In the genomic region with DNA sequence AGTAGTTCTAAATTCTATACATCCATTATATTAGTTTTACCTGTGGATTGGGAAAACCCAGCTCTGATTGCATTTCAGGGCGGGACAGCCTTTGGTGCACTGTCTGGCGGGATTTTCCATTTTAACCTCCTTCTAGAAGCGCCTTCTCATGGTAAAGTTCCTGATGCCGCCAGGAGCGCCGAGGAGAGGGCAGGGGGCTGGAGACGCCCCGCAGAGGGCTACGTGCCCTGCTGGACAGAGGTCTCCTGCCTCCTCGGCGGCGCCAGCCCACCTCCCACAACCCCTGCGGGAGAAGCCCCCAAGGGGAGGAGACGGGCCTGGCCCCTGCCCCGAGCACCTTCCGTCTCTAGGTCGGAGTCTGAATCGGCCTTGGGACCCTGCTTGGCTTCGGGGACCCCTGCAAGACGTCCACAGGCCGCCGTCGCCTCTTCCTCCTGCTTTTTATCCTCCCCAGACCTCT, we compare ENCODE assay signal across 8 cellular contexts. TPM values are rescaled to one million over a fixed set of nuclear protein-coding genes. Genes with fewer than 3 reads are reported as not detected.
DNase-seq lines count a peak whose midpoint lies in the region; ATAC-seq and TF ChIP-seq lines count a peak whose summit lies in the region.

No MANE protein-coding gene starts in this region.

- peak overlapping the region; percentile 87 for H3K4me3 Mint-ChIP-seq in GM23338

- peak overlapping the region; percentile 87; the same call in 1 of the 2 replicates for H3K27ac Mint-ChIP-seq in GM23338

- H3K4me2 ChIP-seq in GM23338 (peak overlapping the region; percentile 91), smooth muscle cell (peak overlapping the region; percentile 89)

- peak; percentile 15 for ATAC-seq in GM23338
- peak; percentile 2; the same call in 2 of the 3 replicates for ATAC-seq in RWPE2 (ENCODE audit: low read depth)

- no peaks in the 10 kb centered on the region for H4K20me1 ChIP-seq in GM23338 (replicated peaks; ENCODE audit: insufficient read depth)
- no peaks in the 10 kb centered on the region for H4K20me1 ChIP-seq in smooth muscle cell (ENCODE audit: low read depth)

- H2AFZ ChIP-seq in GM23338: peak overlapping the region; percentile 94; the same call in 1 of the 2 replicates
- H2AFZ ChIP-seq in smooth muscle cell (ENCODE audit: low read depth): peak overlapping the region; percentile 44

- H3K9me3 ChIP-seq in RWPE2 (ENCODE audit: severe bottlenecking): no peaks in the 10 kb centered on the region
- H3K9me3 ChIP-seq in smooth muscle cell (replicated peaks; ENCODE audit: low read depth): no peaks in the 10 kb centered on the region

- peak overlapping the region; percentile 74 for H3K9ac ChIP-seq in smooth muscle cell (ENCODE audit: low read depth)

- peak; percentile 38 for DNase-seq in GM23338 (ENCODE audit: low spot score)
- DNase-seq in RWPE2 (ENCODE audit: low spot score): no peak
- no peak for DNase-seq in fibroblast of pulmonary artery (ENCODE audit: low read depth)
- no peak for DNase-seq in smooth muscle cell (lab: John Stamatoyannopoulos, UW; ENCODE audit: unreplicated experiment)
- DNase-seq in KG1 (lab: John Stamatoyannopoulos, UW): no peak
- no peak for DNase-seq in RKO (ENCODE audit: low spot score)
- DNase-seq in NCI-H774 (lab: John Stamatoyannopoulos, UW): no peak
- DNase-seq in SW480 (ENCODE audit: low spot score): no peak

- H3K9me3 Mint-ChIP-seq in GM23338: no peaks in the 10 kb centered on the region

- TF ChIP-seq CTCF in GM23338 (conservative IDR thresholded peaks at IDR 0.05; ENCODE audit: low read depth in 2 of 2) (no peak), RWPE2 (IDR thresholded peaks at IDR 0.05; ENCODE audit: poor library complexity, severe bottlenecking) (no peak), fibroblast of pulmonary artery (IDR thresholded peaks at IDR 0.05; ENCODE audit: low read length, missing control alignments) (no peak), smooth muscle cell (IDR thresholded peaks at IDR 0.05; ENCODE audit: borderline replicate concordance, insufficient read depth, poor library complexity, severe bottlenecking) (no peak)

- H3F3A ChIP-seq in GM23338 (replicated peaks; ENCODE audit: low read depth) (no peaks in the 10 kb centered on the region), smooth muscle cell (ENCODE audit: low read depth) (peaks cover 5% of the 10 kb centered on the region)

- H3K4me1 Mint-ChIP-seq in GM23338: peaks cover 43% of the 10 kb centered on the region

- H3K4me3 ChIP-seq in GM23338: peak overlapping the region; percentile 78
- H3K4me3 ChIP-seq in RWPE2 (ENCODE audit: severe bottlenecking): peak overlapping the region; percentile 35
- peak overlapping the region; percentile 59 for H3K4me3 ChIP-seq in fibroblast of pulmonary artery (replicated peaks; ENCODE audit: low read depth, low read length)
- peak overlapping the region; percentile 51 for H3K4me3 ChIP-seq in smooth muscle cell

- no peaks in the 10 kb centered on the region for H3K9me2 ChIP-seq in GM23338 (ENCODE audit: insufficient read depth)

- no peaks in the 10 kb centered on the region for H3K27me3 ChIP-seq in GM23338 (ENCODE audit: insufficient read depth)
- H3K27me3 ChIP-seq in RWPE2 (ENCODE audit: insufficient read depth, poor library complexity, severe bottlenecking): no peaks in the 10 kb centered on the region
- no peaks in the 10 kb centered on the region for H3K27me3 ChIP-seq in smooth muscle cell (ENCODE audit: low read depth)

- H3K79me2 ChIP-seq in GM23338 (replicated peaks; ENCODE audit: insufficient read depth) (no peaks in the 10 kb centered on the region), smooth muscle cell (ENCODE audit: low read depth) (no peaks in the 10 kb centered on the region)

- no peaks in the 10 kb centered on the region for H3K36me3 Mint-ChIP-seq in GM23338 (ENCODE audit: low read depth)

- 5% methylated on average over 15 of the region's 23 CpGs for WGBS in smooth muscle cell (ENCODE audit: low lambda C conversion rate)

- H3K4me1 ChIP-seq in GM23338 (ENCODE audit: insufficient read depth): peaks cover 18% of the 10 kb centered on the region
- H3K4me1 ChIP-seq in RWPE2 (ENCODE audit: insufficient read depth, poor library complexity, severe bottlenecking): peaks cover 6% of the 10 kb centered on the region
- peaks cover 19% of the 10 kb centered on the region for H3K4me1 ChIP-seq in smooth muscle cell (ENCODE audit: low read depth)

- H3K36me3 ChIP-seq in GM23338 (ENCODE audit: insufficient read depth) (no peaks in the 10 kb centered on the region), RWPE2 (ENCODE audit: low read depth) (no peaks in the 10 kb centered on the region), smooth muscle cell (ENCODE audit: low read depth) (no peaks in the 10 kb centered on the region)

- H3K27me3 Mint-ChIP-seq in GM23338 (ENCODE audit: insufficient read depth, low read depth, poor library complexity): peaks cover 25% of the 10 kb centered on the region

- H3K27ac ChIP-seq in GM23338 (ENCODE audit: low read depth) (no peak overlapping the region), RWPE2 (ENCODE audit: poor library complexity, severe bottlenecking) (peak overlapping the region; percentile 41), smooth muscle cell (ENCODE audit: low read depth) (peak overlapping the region; percentile 62)

TF ChIP-seq in GM23338, 12 proteins besides CTCF, POLR2A, EP300 and RAD21:
- no peak for TF ChIP-seq ZNF114 (CRISPR knock-in tag; IDR thresholded peaks at IDR 0.05)
- no peak for TF ChIP-seq CREB1 (CRISPR knock-in tag; IDR thresholded peaks at IDR 0.05; ENCODE audit: low read depth)
- no peak for TF ChIP-seq STAT1 (IDR thresholded peaks at IDR 0.05; ENCODE audit: unreplicated experiment)
- TF ChIP-seq, protein P1, sequence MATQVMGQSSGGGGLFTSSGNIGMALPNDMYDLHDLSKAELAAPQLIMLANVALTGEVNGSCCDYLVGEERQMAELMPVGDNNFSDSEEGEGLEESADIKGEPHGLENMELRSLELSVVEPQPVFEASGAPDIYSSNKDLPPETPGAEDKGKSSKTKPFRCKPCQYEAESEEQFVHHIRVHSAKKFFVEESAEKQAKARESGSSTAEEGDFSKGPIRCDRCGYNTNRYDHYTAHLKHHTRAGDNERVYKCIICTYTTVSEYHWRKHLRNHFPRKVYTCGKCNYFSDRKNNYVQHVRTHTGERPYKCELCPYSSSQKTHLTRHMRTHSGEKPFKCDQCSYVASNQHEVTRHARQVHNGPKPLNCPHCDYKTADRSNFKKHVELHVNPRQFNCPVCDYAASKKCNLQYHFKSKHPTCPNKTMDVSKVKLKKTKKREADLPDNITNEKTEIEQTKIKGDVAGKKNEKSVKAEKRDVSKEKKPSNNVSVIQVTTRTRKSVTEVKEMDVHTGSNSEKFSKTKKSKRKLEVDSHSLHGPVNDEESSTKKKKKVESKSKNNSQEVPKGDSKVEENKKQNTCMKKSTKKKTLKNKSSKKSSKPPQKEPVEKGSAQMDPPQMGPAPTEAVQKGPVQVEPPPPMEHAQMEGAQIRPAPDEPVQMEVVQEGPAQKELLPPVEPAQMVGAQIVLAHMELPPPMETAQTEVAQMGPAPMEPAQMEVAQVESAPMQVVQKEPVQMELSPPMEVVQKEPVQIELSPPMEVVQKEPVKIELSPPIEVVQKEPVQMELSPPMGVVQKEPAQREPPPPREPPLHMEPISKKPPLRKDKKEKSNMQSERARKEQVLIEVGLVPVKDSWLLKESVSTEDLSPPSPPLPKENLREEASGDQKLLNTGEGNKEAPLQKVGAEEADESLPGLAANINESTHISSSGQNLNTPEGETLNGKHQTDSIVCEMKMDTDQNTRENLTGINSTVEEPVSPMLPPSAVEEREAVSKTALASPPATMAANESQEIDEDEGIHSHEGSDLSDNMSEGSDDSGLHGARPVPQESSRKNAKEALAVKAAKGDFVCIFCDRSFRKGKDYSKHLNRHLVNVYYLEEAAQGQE (IDR thresholded peaks at IDR 0.05; ENCODE audit: unreplicated experiment): peak; percentile 51
- TF ChIP-seq EZH2phosphoT487 (IDR thresholded peaks at IDR 0.05; ENCODE audit: unreplicated experiment): no peak
- no peak for TF ChIP-seq JUNB (IDR thresholded peaks at IDR 0.05; ENCODE audit: unreplicated experiment)
- no peak for TF ChIP-seq ETS1 (IDR thresholded peaks at IDR 0.05)

RNA-seq across cellular contexts. Expression of gene P2RX6, which starts 1.2 kb away (rescaled TPM):
- total RNA-seq in GM23338 (2014; rRNA removed; shearing (Covaris generic)): not detected in 2 replicates
- not detected in 2 replicates for polyA plus RNA-seq in GM23338 (2016; fragmentation: Nextera tagmentation; extraction: Ambion mirVana)
- 0.13 and 0.45 TPM in 2 replicates for total RNA-seq in smooth muscle cell
- 0.89 and 1.2 TPM in 2 replicates for polyA plus RNA-seq in smooth muscle cell

RNA-seq across cellular contexts. Expression of gene THAP7, which starts 11.9 kb away (rescaled TPM):
- 25.9 and 38.8 TPM in 2 replicates for total RNA-seq in GM23338 (2014; rRNA removed; shearing (Covaris generic))
- polyA plus RNA-seq in GM23338 (2016; fragmentation: Nextera tagmentation; extraction: Ambion mirVana) (20.4 and 21.8 TPM in 2 replicates), smooth muscle cell (26.8 and 38.6 TPM in 2 replicates)
- total RNA-seq in smooth muscle cell: 16.6 and 28.0 TPM in 2 replicates

RNA-seq across cellular contexts. Expression of gene SLC7A4, which starts 18.6 kb away (rescaled TPM):
- total RNA-seq in GM23338 (2014; rRNA removed; shearing (Covaris generic)): 0.07 and 0.16 TPM in 2 replicates
- 0.09 and 0.44 TPM in 2 replicates for polyA plus RNA-seq in GM23338 (2016; fragmentation: Nextera tagmentation; extraction: Ambion mirVana)
- 0.09 and 1.5 TPM in 2 replicates for total RNA-seq in smooth muscle cell
- 0.30 and 1.7 TPM in 2 replicates for polyA plus RNA-seq in smooth muscle cell

RNA-seq across cellular contexts. Expression of gene LZTR1, which starts 31.7 kb away (rescaled TPM):
- total RNA-seq in GM23338 (2014; rRNA removed; shearing (Covaris generic)): 39.9 and 41.1 TPM in 2 replicates
- polyA plus RNA-seq in GM23338 (2016; fragmentation: Nextera tagmentation; extraction: Ambion mirVana) (7.7 and 9.2 TPM in 2 replicates), smooth muscle cell (43.9 and 49.7 TPM in 2 replicates)
- 28.1 and 34.2 TPM in 2 replicates for total RNA-seq in smooth muscle cell

RNA-seq across cellular contexts. Expression of gene LRRC74B, which starts 32.0 kb away (rescaled TPM):
- total RNA-seq in GM23338 (2014; rRNA removed; shearing (Covaris generic)): not detected in 2 replicates
- polyA plus RNA-seq in GM23338 (2016; fragmentation: Nextera tagmentation; extraction: Ambion mirVana): not detected in 2 replicates
- total RNA-seq in smooth muscle cell: not detected in 2 replicates
- 0.48 TPM in 1 of 2 replicates, not detected in the other for polyA plus RNA-seq in smooth muscle cell
